9 cellular contexts compared by ENCODE assay signal in the genomic region with DNA sequence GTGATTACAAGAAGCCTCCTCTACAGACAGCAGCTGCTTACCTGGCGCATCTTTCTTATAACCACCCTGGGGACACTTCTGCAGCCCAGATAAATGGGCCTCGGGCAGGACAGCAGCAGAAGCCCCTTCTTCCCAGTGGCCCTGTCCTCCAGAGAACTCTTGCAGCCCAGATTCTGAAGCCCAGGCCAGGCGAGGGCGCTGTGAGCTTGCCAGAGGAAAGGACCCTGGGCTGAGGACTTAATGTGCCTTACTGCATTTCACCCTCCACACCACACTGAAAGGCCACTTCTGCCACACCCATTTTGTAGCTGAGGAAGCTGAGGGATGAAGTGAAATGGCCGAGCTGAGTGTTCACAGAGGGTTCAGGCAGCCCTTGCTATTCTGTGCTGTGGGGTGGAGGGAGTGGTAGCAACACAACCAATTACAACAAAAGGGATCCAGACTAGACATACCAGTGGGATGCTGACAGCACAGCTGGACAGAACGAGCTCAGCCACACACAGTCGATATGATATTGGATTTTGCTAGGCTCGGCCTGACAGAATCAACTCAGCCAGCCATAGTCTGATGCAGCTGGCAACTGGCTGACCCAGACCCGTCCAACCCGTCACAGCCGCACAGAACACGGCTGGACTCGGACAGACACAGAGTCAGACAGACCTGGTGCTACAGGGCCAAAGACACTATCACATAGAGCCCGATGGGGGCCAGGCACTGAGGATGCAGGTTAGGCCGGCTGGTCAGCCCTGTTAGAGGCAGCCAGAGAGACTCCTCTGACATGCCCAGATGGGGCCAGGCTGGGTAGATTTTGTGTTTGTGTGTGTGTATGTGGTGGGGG. TPM values are rescaled to one million over a fixed set of nuclear protein-coding genes. Genes with fewer than 3 reads are reported as not detected.
A peak's percentile ranks its signal among the peaks of the same experiment; 100 is the strongest.
DNase-seq lines count a peak whose midpoint lies in the region; ATAC-seq, FAIRE-seq and TF ChIP-seq lines count a peak whose summit lies in the region.
"Had no signal": no experiment of that assay in that cellular context is flagged by ENCODE, and none has a peak within 500 bp of the region (broad histone marks: within the 10 kb centered on the region; RNA-seq: fewer than 3 reads in every experiment).

No MANE protein-coding gene starts in this region.

- TF ChIP-seq CTCF in WERI-Rb-1 (IDR thresholded peaks at IDR 0.05; ENCODE audit: low read depth, low read length) (peak; percentile 92), HepG2 (CRISPR knock-in tag; IDR thresholded peaks at IDR 0.05) (peak; percentile 74)

- H3K9me3 ChIP-seq in WERI-Rb-1 (ENCODE audit: severe bottlenecking) (no peaks in the 10 kb centered on the region), HepG2 (ENCODE audit: low read length) (no peaks in the 10 kb centered on the region)

- no peaks in the 10 kb centered on the region for H3K79me2 ChIP-seq in HepG2 (ENCODE audit: insufficient read depth, low read length)

- H3K36me3 ChIP-seq in WERI-Rb-1 (no peaks in the 10 kb centered on the region), HepG2 (replicated peaks in 1 of 2; ENCODE audit: control insufficient read depth in 1 of 2, insufficient read depth in 2 of 2, low read length in 2 of 2) (peaks cover 3 to 34% of the 10 kb centered on the region in 2 experiments; a peak in 4 of 5 replicates)

- H4K20me1 ChIP-seq in HepG2 (ENCODE audit: insufficient read depth, low read length), result no peaks in the 10 kb centered on the region

- CTCF ChIA-PET in HepG2 (lab: Yijun Ruan, JAX; ENCODE audit: low intra/inter-chr PET ratio, low total read pairs), result interaction anchor here (1.2 kb wide), 2 partner anchors 39 to 100 kb away, joined by 3 read pairs; no protein-coding TSS in a partner anchor

- H3K4me2 ChIP-seq in HepG2 (ENCODE audit: low read depth, low read length), result no peak overlapping the region

- WGBS in HepG2 (ENCODE audit: low lambda C conversion rate), result 90% methylated on average over 6 of the region's 15 CpGs

- H3K27me3 ChIP-seq in WERI-Rb-1 (ENCODE audit: insufficient read depth, low read depth, severe bottlenecking), result no peaks in the 10 kb centered on the region
- no peaks in the 10 kb centered on the region for H3K27me3 ChIP-seq in HepG2 (ENCODE audit: control insufficient read depth in 1 of 2, insufficient read depth in 2 of 2, low read length in 2 of 2)

- no peak for TF ChIP-seq EP300 in HepG2 (IDR thresholded peaks at IDR 0.05; ENCODE audit: low read depth in 2 of 2, low read length in 2 of 2)
- TF ChIP-seq EP300 in HepG2 (CRISPR knock-in tag; IDR thresholded peaks at IDR 0.05; ENCODE audit: borderline replicate concordance), result no peak

- peak; percentile 69 for TF ChIP-seq RAD21 in HepG2 (CRISPR knock-in tag; IDR thresholded peaks at IDR 0.05)

- no peak for TF ChIP-seq POLR2A in HepG2 (IDR thresholded peaks at IDR 0.05; ENCODE audit: insufficient read depth in 1 of 2, low read depth in 2 of 2, low read length in 2 of 2)

- DNase-seq in Daoy (ENCODE audit: low read depth), result peak; percentile 35
- DNase-seq in HTR-8/SVneo (ENCODE audit: insufficient read length, low spot score), result no peak
- peak; percentile 88 for DNase-seq in WERI-Rb-1
- peak; percentile 44 for DNase-seq in HepG2 (ENCODE audit: low spot score)
- no peak for DNase-seq in NCI-H345 (lab: John Stamatoyannopoulos, UW)

- no TSS peak for BruUV-seq in HepG2 (replicated peaks; lab: Mats Ljungman, UMichigan)

- in situ Hi-C loops in HepG2 (cut with HindIII; ENCODE audit: extremely low pct_ligation_motif_present, low pct_unique_long_range_greater_than_20kb), result loop anchor here (10.0 kb wide), 1 partner anchor 205 kb away; no protein-coding TSS in a partner anchor

- intact Hi-C loops in HepG2 (cut with micrococcal nuclease; ENCODE audit: unreplicated experiment), result loop anchor here (10.0 kb wide), 1 partner anchor 195 kb away; a partner anchor contains a TSS

- no peak overlapping the region for H3K9ac ChIP-seq in HepG2 (ENCODE audit: insufficient read depth, low read depth, low read length)

- FAIRE-seq in HTR-8/SVneo (lab: Jason Lieb, UNC) (peak; percentile 72), HepG2 (lab: Jason Lieb, UNC) (peak; percentile 52)

- H3K4me3 ChIP-seq in WERI-Rb-1 (ENCODE audit: low read depth, low read length) (no peak overlapping the region), HepG2 (replicated peaks in 1 of 3; ENCODE audit: insufficient read depth in 1 of 3, low read depth in 2 of 3, low read length in 3 of 3) (no peak overlapping the region)

- peaks cover 63% of the 10 kb centered on the region for H3K4me1 ChIP-seq in HepG2 (ENCODE audit: insufficient read depth, low read length)

- H2AFZ ChIP-seq in HepG2 (ENCODE audit: low read length), result no peak overlapping the region

- H3K27ac ChIP-seq in WERI-Rb-1, result no peak overlapping the region
- H3K27ac ChIP-seq in HepG2 (ENCODE audit: extremely low read length, insufficient read depth, low read length), result no peak overlapping the region

- ATAC-seq in HepG2 (peak; percentile 62), HG03025 (IDR thresholded peaks at IDR 0.05; ENCODE audit: low FRiP score, unreplicated experiment) (no peak), GM21390 (IDR thresholded peaks at IDR 0.05; ENCODE audit: unreplicated experiment) (no peak), HG02610 (IDR thresholded peaks at IDR 0.05; ENCODE audit: unreplicated experiment) (no peak)

- POLR2A ChIA-PET in HepG2 (lab: Yijun Ruan, JAX), result interaction anchor here (0.9 to 1.9 kb wide), 4 partner anchors 9 to 55 kb away, joined by 3 to 7 read pairs (median 3); no protein-coding TSS in a partner anchor

RNA-seq across cellular contexts. Expression of a gene that starts 7.3 kb away (rescaled TPM):
- 0.11 and 4.2 TPM in 2 replicates for total RNA-seq in Daoy (2014; rRNA removed; shearing (Covaris generic))
- 41.1 and 42.6 TPM in 2 replicates for total RNA-seq in HepG2 (2016; rRNA removed; fragmentation: Illumina TruSeq; extraction: Trizol)
- total RNA-seq in HepG2 (2016; cell fraction: cytosol; rRNA removed; fragmentation: Illumina TruSeq; extraction: Trizol; ENCODE audit: low read depth), result 13.1 and 13.7 TPM in 2 replicates
- 39.0 and 39.8 TPM in 2 replicates for total RNA-seq in HepG2 (2016; cell fraction: insoluble cytoplasmic fraction; rRNA removed; fragmentation: Illumina TruSeq; extraction: Trizol)
- 18.6 and 20.4 TPM in 2 replicates for total RNA-seq in HepG2 (2016; cell fraction: membrane; rRNA removed; fragmentation: Illumina TruSeq; extraction: Trizol)
- total RNA-seq in HepG2 (2016; cell fraction: nucleus; rRNA removed; fragmentation: Illumina TruSeq; extraction: Trizol), result 48.2 and 48.3 TPM in 2 replicates
- 98.5 and 105 TPM in 2 replicates for polyA plus RNA-seq in HepG2 (2011; rRNA removed)
- polyA plus RNA-seq in HepG2 (2011; cell fraction: cytosol; rRNA removed), result 49.0 and 60.3 TPM in 2 replicates
- polyA plus RNA-seq in HepG2 (2011; cell fraction: nucleus; rRNA removed), result 306 and 373 TPM in 2 replicates
- polyA plus RNA-seq in HepG2 (2012), result 29.8 and 60.1 TPM in 2 replicates
- polyA plus RNA-seq in HepG2 (2016; cell fraction: cytosol; fragmentation: Illumina TruSeq; extraction: Trizol; ENCODE audit: low read depth), result 12.5 and 13.1 TPM in 2 replicates
- 50.0 and 58.0 TPM in 2 replicates for polyA plus RNA-seq in HepG2 (2016; cell fraction: insoluble cytoplasmic fraction; fragmentation: Illumina TruSeq; extraction: Trizol; ENCODE audit: low read depth)
- 16.6 and 17.1 TPM in 2 replicates for polyA plus RNA-seq in HepG2 (2016; cell fraction: membrane; fragmentation: Illumina TruSeq; extraction: Trizol; ENCODE audit: low read depth)
- 86.5 and 86.8 TPM in 2 replicates for polyA plus RNA-seq in HepG2 (2016; cell fraction: nucleus; fragmentation: Illumina TruSeq; extraction: Trizol; ENCODE audit: insufficient read depth, low read depth)
- 95.4 TPM in 1 of 2 replicates, not detected in the other for polyA minus RNA-seq in HepG2 (2011; rRNA and poly(A)+ RNA removed; ENCODE audit: low replicate concordance)
- polyA minus RNA-seq in HepG2 (2011; cell fraction: cytosol; rRNA and poly(A)+ RNA removed), result 23.3 and 26.9 TPM in 2 replicates
- polyA minus RNA-seq in HepG2 (2011; cell fraction: nucleus; rRNA and poly(A)+ RNA removed), result 86.3 and 110 TPM in 2 replicates
- total RNA-seq: T-helper 1 cell treated with Interleukin-12 subunit alpha and Interleukin-12 subunit beta and Interleukin-4 antibody, amounts not matched to agents 30 ng/mL and 1 ng/mL, for 36 hours had no signal

RNA-seq across cellular contexts. Expression of a gene that starts 37.8 kb away (rescaled TPM):
- total RNA-seq in Daoy (2014; rRNA removed; shearing (Covaris generic)), result 2.2 and 3.5 TPM in 2 replicates
- total RNA-seq in HepG2 (2016; rRNA removed; fragmentation: Illumina TruSeq; extraction: Trizol), result 14.0 and 14.2 TPM in 2 replicates
- total RNA-seq in HepG2 (2016; cell fraction: cytosol; rRNA removed; fragmentation: Illumina TruSeq; extraction: Trizol; ENCODE audit: low read depth), result 9.3 and 12.2 TPM in 2 replicates
- total RNA-seq in HepG2 (2016; cell fraction: insoluble cytoplasmic fraction; rRNA removed; fragmentation: Illumina TruSeq; extraction: Trizol), result 13.2 and 17.0 TPM in 2 replicates
- total RNA-seq in HepG2 (2016; cell fraction: membrane; rRNA removed; fragmentation: Illumina TruSeq; extraction: Trizol), result 20.0 and 22.1 TPM in 2 replicates
- 12.3 and 13.2 TPM in 2 replicates for total RNA-seq in HepG2 (2016; cell fraction: nucleus; rRNA removed; fragmentation: Illumina TruSeq; extraction: Trizol)
- polyA plus RNA-seq in HepG2 (2011; rRNA removed), result 12.0 and 13.4 TPM in 2 replicates
- polyA plus RNA-seq in HepG2 (2011; cell fraction: cytosol; rRNA removed), result 6.5 and 11.1 TPM in 2 replicates
- 7.0 and 14.1 TPM in 2 replicates for polyA plus RNA-seq in HepG2 (2011; cell fraction: nucleus; rRNA removed)
- 10.7 and 12.1 TPM in 2 replicates for polyA plus RNA-seq in HepG2 (2012)
- polyA plus RNA-seq in HepG2 (2016; cell fraction: cytosol; fragmentation: Illumina TruSeq; extraction: Trizol; ENCODE audit: low read depth), result 10.5 and 12.2 TPM in 2 replicates
- polyA plus RNA-seq in HepG2 (2016; cell fraction: insoluble cytoplasmic fraction; fragmentation: Illumina TruSeq; extraction: Trizol; ENCODE audit: low read depth), result 19.5 and 23.9 TPM in 2 replicates
- 17.5 and 18.4 TPM in 2 replicates for polyA plus RNA-seq in HepG2 (2016; cell fraction: membrane; fragmentation: Illumina TruSeq; extraction: Trizol; ENCODE audit: low read depth)
- 23.8 and 26.9 TPM in 2 replicates for polyA plus RNA-seq in HepG2 (2016; cell fraction: nucleus; fragmentation: Illumina TruSeq; extraction: Trizol; ENCODE audit: insufficient read depth, low read depth)
- polyA minus RNA-seq in HepG2 (2011; rRNA and poly(A)+ RNA removed; ENCODE audit: low replicate concordance), result 3.9 and 8.0 TPM in 2 replicates
- 4.9 and 5.9 TPM in 2 replicates for polyA minus RNA-seq in HepG2 (2011; cell fraction: cytosol; rRNA and poly(A)+ RNA removed)
- polyA minus RNA-seq in HepG2 (2011; cell fraction: nucleus; rRNA and poly(A)+ RNA removed), result 7.3 and 17.8 TPM in 2 replicates

RNA-seq across cellular contexts. Expression of a gene that starts 47.5 kb away (rescaled TPM):
- 0.11 TPM in 1 of 2 replicates, not detected in the other for total RNA-seq in Daoy (2014; rRNA removed; shearing (Covaris generic))
- not detected in 2 replicates for total RNA-seq in HepG2 (2016; rRNA removed; fragmentation: Illumina TruSeq; extraction: Trizol)
- not detected in 2 replicates for total RNA-seq in HepG2 (2016; cell fraction: cytosol; rRNA removed; fragmentation: Illumina TruSeq; extraction: Trizol; ENCODE audit: low read depth)
- not detected in 2 replicates for total RNA-seq in HepG2 (2016; cell fraction: insoluble cytoplasmic fraction; rRNA removed; fragmentation: Illumina TruSeq; extraction: Trizol)
- not detected in 2 replicates for total RNA-seq in HepG2 (2016; cell fraction: membrane; rRNA removed; fragmentation: Illumina TruSeq; extraction: Trizol)
- not detected in 2 replicates for total RNA-seq in HepG2 (2016; cell fraction: nucleus; rRNA removed; fragmentation: Illumina TruSeq; extraction: Trizol)
- polyA plus RNA-seq in HepG2 (2011; rRNA removed), result not detected in 2 replicates
- not detected in 2 replicates for polyA plus RNA-seq in HepG2 (2011; cell fraction: cytosol; rRNA removed)
- not detected in 2 replicates for polyA plus RNA-seq in HepG2 (2011; cell fraction: nucleus; rRNA removed)
- polyA plus RNA-seq in HepG2 (2012), result 0.13 and 0.62 TPM in 2 replicates
- polyA plus RNA-seq in HepG2 (2016; cell fraction: cytosol; fragmentation: Illumina TruSeq; extraction: Trizol; ENCODE audit: low read depth), result not detected in 2 replicates
- not detected in 2 replicates for polyA plus RNA-seq in HepG2 (2016; cell fraction: insoluble cytoplasmic fraction; fragmentation: Illumina TruSeq; extraction: Trizol; ENCODE audit: low read depth)
- polyA plus RNA-seq in HepG2 (2016; cell fraction: membrane; fragmentation: Illumina TruSeq; extraction: Trizol; ENCODE audit: low read depth), result not detected in 2 replicates
- polyA plus RNA-seq in HepG2 (2016; cell fraction: nucleus; fragmentation: Illumina TruSeq; extraction: Trizol; ENCODE audit: insufficient read depth, low read depth), result not detected in 2 replicates
- polyA minus RNA-seq in HepG2 (2011; rRNA and poly(A)+ RNA removed; ENCODE audit: low replicate concordance), result not detected in 2 replicates
- not detected in 2 replicates for polyA minus RNA-seq in HepG2 (2011; cell fraction: cytosol; rRNA and poly(A)+ RNA removed)
- not detected in 2 replicates for polyA minus RNA-seq in HepG2 (2011; cell fraction: nucleus; rRNA and poly(A)+ RNA removed)
- total RNA-seq: T-helper 1 cell treated with Interleukin-12 subunit alpha and Interleukin-12 subunit beta and Interleukin-4 antibody, amounts not matched to agents 30 ng/mL and 1 ng/mL, for 36 hours had no signal

Comparison
In these comparisons a context has a peak if more than half of its experiments do, and no peak if none do; other contexts are left out.
1. DNase-seq: peak in Daoy (single experiment), WERI-Rb-1 (single experiment) and HepG2 (single experiment); none in HTR-8/SVneo (single experiment) and NCI-H345 (single experiment).